In the genomic region with DNA sequence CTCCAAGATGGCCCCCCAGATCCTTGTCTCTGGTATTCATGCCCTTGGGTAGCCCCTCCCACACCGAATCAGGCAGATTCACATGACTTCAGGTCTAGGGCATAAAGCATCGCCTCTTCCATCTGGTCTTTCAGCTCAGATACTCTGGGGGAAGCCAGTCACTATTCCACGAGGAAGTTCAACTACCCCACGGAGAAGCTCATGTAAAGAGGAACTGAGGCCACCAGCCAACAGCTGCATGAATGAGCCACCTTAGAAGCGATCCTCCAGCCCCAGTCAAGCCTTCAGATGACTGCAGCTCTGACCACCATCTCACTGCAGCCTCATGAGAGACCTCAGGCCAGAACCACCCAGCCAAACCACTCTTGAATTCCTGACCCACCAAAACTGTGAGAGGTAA, we compare ENCODE assay signal across 27 cellular contexts.
"Had no signal": no experiment of that assay in that cellular context is flagged by ENCODE, and none has a peak within 500 bp of the region (broad histone marks: within the 10 kb centered on the region; RNA-seq: fewer than 3 reads in every experiment).

No MANE protein-coding gene starts in this region.

- H3K27ac ChIP-seq: dorsolateral prefrontal cortex, foreskin keratinocyte, gastroesophageal sphincter, hepatocyte, lower lobe of right lung, prostate gland, right atrium auricular region, suprapubic skin, transverse colon, upper lobe of right lung, uterus had no signal

- H3K27ac Mint-ChIP-seq: stimulated activated naive CD8-positive, alpha-beta T cell treated with anti-CD3 and anti-CD28 coated beads, Interleukin-15, amount 100 ng/mL, for 72 hours had no signal

- H3K27me3 ChIP-seq: dorsolateral prefrontal cortex, esophagus muscularis mucosa, gastroesophageal sphincter, heart left ventricle, hepatocyte, right atrium auricular region, suprapubic skin, transverse colon, upper lobe of right lung, uterus had no signal

- H2AFZ ChIP-seq: hepatocyte had no signal

- H3K27me3 Mint-ChIP-seq: naive thymus-derived CD8-positive, alpha-beta T cell; stimulated activated naive CD8-positive, alpha-beta T cell treated with anti-CD3 and anti-CD28 coated beads, Interleukin-15, amount 100 ng/mL, for 72 hours had no signal

- H3K4me2 ChIP-seq: hepatocyte, smooth muscle cell had no signal

- DNase-seq: dorsolateral prefrontal cortex; effector CD4-positive, alpha-beta T cell; foreskin keratinocyte; heart left ventricle; left colon; left ventricle myocardium superior; lower lobe of right lung; naive thymus-derived CD8-positive, alpha-beta T cell; stimulated activated CD4-positive, alpha-beta T cell treated with anti-CD3 and anti-CD28 coated beads, Interleukin-12 subunit alpha, Interleukin-12 subunit beta, amount 100 ng/mL, for 4 hours; stimulated activated CD4-positive, alpha-beta T cell treated with anti-CD3 and anti-CD28 coated beads, Interleukin-1b, Interleukin-23, amount 100 ng/mL, for 48 hours; stimulated activated CD4-positive, alpha-beta T cell treated with anti-CD3 and anti-CD28 coated beads, Interleukin-4, amount 100 ng/mL, for 1 hour; stimulated activated CD8-positive, alpha-beta memory T cell treated with anti-CD3 and anti-CD28 coated beads, Interleukin-4, amount 100 ng/mL, for 48 hours; stimulated activated naive CD4-positive, alpha-beta T cell; stimulated activated naive CD8-positive, alpha-beta T cell treated with anti-CD3 and anti-CD28 coated beads, Interleukin-15, amount 100 ng/mL, for 72 hours; transverse colon; upper lobe of right lung; uterus had no signal

- H3K79me2 ChIP-seq: hepatocyte had no signal

- H3K4me3 ChIP-seq: dorsolateral prefrontal cortex, esophagus muscularis mucosa, gastroesophageal sphincter, heart left ventricle, hepatocyte, lower lobe of right lung, prostate gland, right atrium auricular region, smooth muscle cell, suprapubic skin, transverse colon, upper lobe of right lung, uterus had no signal

- FAIRE-seq: colon, endothelial cell of umbilical vein, islet of Langerhans had no signal

- H3K4me3 Mint-ChIP-seq: naive thymus-derived CD8-positive, alpha-beta T cell; stimulated activated naive CD8-positive, alpha-beta T cell treated with anti-CD3 and anti-CD28 coated beads, Interleukin-15, amount 100 ng/mL, for 72 hours had no signal

- H3K4me1 ChIP-seq: prostate gland, transverse colon, upper lobe of right lung, uterus had no signal

- H3K36me3 Mint-ChIP-seq: naive thymus-derived CD8-positive, alpha-beta T cell had no signal

- H3K9me3 ChIP-seq: esophagus muscularis mucosa, gastroesophageal sphincter, lower lobe of right lung, prostate gland, right atrium auricular region, suprapubic skin, upper lobe of right lung, uterus had no signal

- H3K36me3 ChIP-seq: esophagus muscularis mucosa, gastroesophageal sphincter, heart left ventricle, lower lobe of right lung, prostate gland, right atrium auricular region, suprapubic skin, transverse colon, upper lobe of right lung, uterus had no signal
